26 cellular contexts compared by ENCODE assay signal in genomic region chr1:237255071-237255470, GRCh38.
"Had no signal": no experiment of that assay in that cellular context is flagged by ENCODE, and none has a peak within 500 bp of the region (broad histone marks: within the 10 kb centered on the region; RNA-seq: fewer than 3 reads in every experiment).

No MANE protein-coding gene starts in this region.

- H3K9me3 ChIP-seq: ovary, psoas muscle, right lobe of liver, sigmoid colon, stomach, thoracic aorta, thyroid gland, tibial nerve, upper lobe of left lung, vagina had no signal

- H3K27me3 ChIP-seq: neural progenitor cell, ovary, right lobe of liver, sigmoid colon, thyroid gland, tibial nerve, upper lobe of left lung, vagina had no signal

- H3K4me1 ChIP-seq: neural progenitor cell, parathyroid adenoma, psoas muscle, right lobe of liver, tibial nerve, upper lobe of left lung, vagina had no signal

- H3K27ac ChIP-seq: neural progenitor cell, ovary, parathyroid adenoma, psoas muscle, right lobe of liver, sigmoid colon, stomach, thoracic aorta, thyroid gland, tibial nerve, upper lobe of left lung, vagina had no signal

- H2AFZ ChIP-seq: neural progenitor cell, parathyroid adenoma had no signal

- ATAC-seq: natural killer cell; psoas muscle; right cardiac atrium; right lobe of liver; stimulated activated effector memory CD8-positive, alpha-beta T cell treated with anti-CD3 and anti-CD28 coated beads, Interleukin-12 subunit alpha, Interleukin-12 subunit beta, amount 100 ng/mL, for 72 hours; stimulated activated naive B cell treated with anti-CD40 and anti-IgM and Interleukin-4, amounts not matched to agents 10 μg/mL and 1 μg/mL and 100 μg/mL, for 72 hours had no signal

- FAIRE-seq: small intestine, urothelium cell line had no signal

- H3K79me2 ChIP-seq: parathyroid adenoma had no signal

- H3K4me3 ChIP-seq: neural progenitor cell, ovary, psoas muscle, right lobe of liver, sigmoid colon, stomach, thoracic aorta, thyroid gland, tibial nerve, upper lobe of left lung, vagina had no signal

- DNase-seq: natural killer cell; occipital lobe; ovary; posterior cingulate gyrus; psoas muscle; right cardiac atrium; right lobe of liver; sigmoid colon; small intestine; stimulated activated CD4-positive, alpha-beta T cell treated with anti-CD3 and anti-CD28 coated beads, Interleukin-15, amount 100 ng/mL, for 24 hours; stimulated activated CD4-positive, alpha-beta T cell treated with anti-CD3 and anti-CD28 coated beads, Interleukin-2, amount 100 ng/mL, for 24 hours; stimulated activated CD4-positive, alpha-beta T cell treated with anti-CD3 and anti-CD28 coated beads, Interleukin-2, amount 100 ng/mL, for 48 hours; stimulated activated CD4-positive, alpha-beta T cell treated with anti-CD3 and anti-CD28 coated beads, Interleukin-4, amount 100 ng/mL, for 24 hours; stimulated activated naive B cell treated with anti-CD40 and anti-IgM and Interleukin-4, amounts not matched to agents 10 μg/mL and 1 μg/mL and 100 μg/mL, for 72 hours; stimulated activated naive CD4-positive, alpha-beta T cell treated with Interleukin-2 at 50 U/mL for 16 hours; stomach; thyroid gland; trophoblast cell; upper lobe of left lung had no signal

- H3K9ac ChIP-seq: neural progenitor cell, parathyroid adenoma had no signal

- H3K4me2 ChIP-seq: neural progenitor cell had no signal

- H3K36me3 ChIP-seq: neural progenitor cell, ovary, right lobe of liver, sigmoid colon, stomach, thoracic aorta, thyroid gland, tibial nerve, upper lobe of left lung, vagina had no signal
